Comparison of ENCODE assay signal across 23 cellular contexts in genomic region chr10:551489-552252, GRCh38.
DNase-seq lines count a peak whose midpoint lies in the region; ATAC-seq and TF ChIP-seq lines count a peak whose summit lies in the region.
"Had no signal": no experiment of that assay in that cellular context is flagged by ENCODE, and none has a peak within 500 bp of the region (broad histone marks: within the 10 kb centered on the region; RNA-seq: fewer than 3 reads in every experiment).

No MANE protein-coding gene starts in this region.

- no peak for TF ChIP-seq POLR2A in prostate gland (IDR thresholded peaks at IDR 0.05)

- H3K4me1 Mint-ChIP-seq in WTC11, result peaks cover 36% of the 10 kb centered on the region
- H3K4me1 Mint-ChIP-seq: CD8-positive, alpha-beta memory T cell had no signal

- CTCF ChIA-PET in HEK293 (lab: Yijun Ruan, JAX) (no interaction called here), WTC11 (lab: Charles Lee) (interaction anchor here (0.7 to 1.0 kb wide), 2 partner anchors 22 to 136 kb away, joined by 3 read pairs; no protein-coding TSS in a partner anchor)

- H3K27ac ChIP-seq in HEK293 (ENCODE audit: extremely low read depth, low read depth, low read length) (no peak overlapping the region), prostate gland (no peak overlapping the region)
- H3K27ac ChIP-seq: A549, C4-2B had no signal

- H3K4me3 ChIP-seq in HEK293 (ENCODE audit: low read depth, low read length) (no peak overlapping the region), prostate gland (no peak overlapping the region)
- H3K4me3 ChIP-seq: A549, K562 had no signal

- ATAC-seq in WTC11, result no peak
- ATAC-seq: A549, K562 had no signal

- POLR2A ChIA-PET in HEK293 (lab: Yijun Ruan, JAX) (no interaction called here), WTC11 (lab: Charles Lee) (no interaction called here)

- H3K27me3 Mint-ChIP-seq in WTC11 (ENCODE audit: low read depth), result no peaks in the 10 kb centered on the region

- intact Hi-C loops in posterior vena cava (cut with DNase I) (no loop called here), prostate gland (cut with DNase I) (no loop called here)

- 60% methylated on average over 14 of the region's 14 CpGs for WGBS in prostate gland

- TF ChIP-seq CTCF in HEK293 (tag by site-specific recombination; IDR thresholded peaks at IDR 0.05), result no peak
- no peak for TF ChIP-seq CTCF in WTC11 (IDR thresholded peaks at IDR 0.05)
- TF ChIP-seq CTCF in prostate gland (IDR thresholded peaks at IDR 0.05), result no peak

- H3K9me3 Mint-ChIP-seq in WTC11, result no peaks in the 10 kb centered on the region

- no peaks in the 10 kb centered on the region for H3K36me3 ChIP-seq in HEK293 (ENCODE audit: control insufficient read depth in 2 of 2, insufficient read depth in 1 of 2, low read length in 2 of 2)
- no peaks in the 10 kb centered on the region for H3K36me3 ChIP-seq in prostate gland

- H3K4me3 Mint-ChIP-seq in WTC11, result no peak overlapping the region
- H3K4me3 Mint-ChIP-seq: CD8-positive, alpha-beta memory T cell had no signal

- DNase-seq in WTC11 (ENCODE audit: low spot score) (no peak), islet precursor cell (peak; percentile 40), posterior vena cava (ENCODE audit: low spot score) (peak; percentile 43), prostate gland (ENCODE audit: low spot score) (no peak), H4 (ENCODE audit: low spot score) (no peak), NCI-H2081 treated with DMSO at 0.1 percent for 48 hours (lab: John Stamatoyannopoulos, UW) (no peak)
- DNase-seq: CD8-positive, alpha-beta memory T cell; DMS 273 treated with DMSO at 0.1 percent for 48 hours; H7; Kasumi-1; NCI-H1092 treated with DMSO at 0.1 percent for 48 hours; NCI-H1436; NCI-H187; NCI-H2171 treated with DMSO at 0.1 percent for 48 hours; NCI-H345; NCI-H524 treated with DMSO at 0.1 percent for 48 hours; NCI-H82; Right ventricle myocardium superior; RPMI8226 had no signal

- peak overlapping the region; percentile 36; the same call in 1 of the 2 replicates for H3K27ac Mint-ChIP-seq in WTC11
- H3K27ac Mint-ChIP-seq: CD8-positive, alpha-beta memory T cell had no signal

- H3K9me3 ChIP-seq in HEK293 (ENCODE audit: control insufficient read depth, insufficient read depth, low read depth, low read length) (no peaks in the 10 kb centered on the region), prostate gland (no peaks in the 10 kb centered on the region)
- H3K9me3 ChIP-seq: A549 had no signal

- no peaks in the 10 kb centered on the region for H3K27me3 ChIP-seq in prostate gland (replicated peaks; ENCODE audit: insufficient read depth)

- H3K4me1 ChIP-seq in HEK293 (ENCODE audit: control insufficient read depth, insufficient read depth, low read length), result peaks cover 16% of the 10 kb centered on the region
- H3K4me1 ChIP-seq in prostate gland (replicated peaks), result peaks cover 11% of the 10 kb centered on the region
- H3K4me1 ChIP-seq: A549 had no signal

- no peaks in the 10 kb centered on the region for H3K36me3 Mint-ChIP-seq in WTC11
- H3K36me3 Mint-ChIP-seq: CD8-positive, alpha-beta memory T cell had no signal

TF ChIP-seq in HEK293, 187 proteins besides CTCF, POLR2A, EP300 and RAD21:
- TF ChIP-seq ZIC2 (tag by site-specific recombination; IDR thresholded peaks at IDR 0.05), result peak; percentile 45; the same call in 1 of the 2 replicates
- TF ChIP-seq ATF2 (tag by site-specific recombination; IDR thresholded peaks at IDR 0.05; ENCODE audit: low read depth), result no peak
TF ChIP-seq in HEK293: peak in this region for 1.

TF ChIP-seq in WTC11, 78 proteins besides CTCF, POLR2A, EP300 and RAD21:
- TF ChIP-seq PREB (CRISPR knock-in tag; IDR thresholded peaks at IDR 0.05; ENCODE audit: borderline replicate concordance) (no peak), JAZF1 (CRISPR knock-in tag; IDR thresholded peaks at IDR 0.05) (no peak), TEAD1 (CRISPR knock-in tag; IDR thresholded peaks at IDR 0.05) (no peak), SP1 (CRISPR knock-in tag; conservative IDR thresholded peaks at IDR 0.05) (no peak)

Comparison
In these comparisons a context has a peak if more than half of its experiments do, and no peak if none do; other contexts are left out.
1. DNase-seq: peak in islet precursor cell (single experiment) and posterior vena cava (single experiment); none in WTC11 (single experiment), prostate gland (single experiment), H4 (single experiment) and NCI-H2081 treated with DMSO at 0.1 percent for 48 hours (single experiment).